Comparison of ENCODE assay signal across 8 cellular contexts in genomic region chrX:47562615-47563243, GRCh38. TPM values are rescaled to one million over a fixed set of nuclear protein-coding genes. Genes with fewer than 3 reads are reported as not detected.
A peak's percentile ranks its signal among the peaks of the same experiment; 100 is the strongest.
DNase-seq lines count a peak whose midpoint lies in the region; ATAC-seq and TF ChIP-seq lines count a peak whose summit lies in the region.

No MANE protein-coding gene starts in this region.

- TF ChIP-seq CTCF in OCI-LY7 (conservative IDR thresholded peaks at IDR 0.05; ENCODE audit: low read length) (peak; percentile 61), colonic mucosa (IDR thresholded peaks at IDR 0.05) (peak; percentile 14)

- peaks cover 43% of the 10 kb centered on the region for H3K36me3 ChIP-seq in OCI-LY7 (ENCODE audit: insufficient read depth, low read length)
- no peaks in the 10 kb centered on the region for H3K36me3 ChIP-seq in colonic mucosa

- peaks cover 15% of the 10 kb centered on the region; the same call in 1 of the 2 replicates for H3K79me2 ChIP-seq in OCI-LY7 (ENCODE audit: insufficient read depth, low read depth, low read length)

- no peak for ATAC-seq in activated naive CD4-positive, alpha-beta T cell treated with anti-CD3 and anti-CD28 coated beads, Interleukin-2, amount 50 U/mL, for 72 hours
- ATAC-seq in HG03039 (IDR thresholded peaks at IDR 0.05; ENCODE audit: unreplicated experiment), result no peak
- no peak for ATAC-seq in activated CD4-positive, CD25-positive, alpha-beta regulatory T cell treated with anti-CD3 and anti-CD28 coated beads, Interleukin-2, amount 50 U/mL, for 24 hours

- H3K27ac ChIP-seq in OCI-LY7 (ENCODE audit: low read depth, low read length, poor library complexity, severe bottlenecking) (no peak overlapping the region), colonic mucosa (no peak overlapping the region)

- POLR2A ChIA-PET in OCI-LY7 (lab: Charles Lee), result no interaction called here

- peak overlapping the region; percentile 36 for H3K27ac Mint-ChIP-seq in activated naive CD4-positive, alpha-beta T cell treated with anti-CD3 and anti-CD28 coated beads for 36 hours
- peak overlapping the region in 1 of 2 donors; percentile 99 for H3K27ac Mint-ChIP-seq in activated naive CD4-positive, alpha-beta T cell treated with anti-CD3 and anti-CD28 coated beads, Interleukin-2, amount 50 U/mL, for 72 hours

- DNase-seq in activated naive CD4-positive, alpha-beta T cell treated with anti-CD3 and anti-CD28 coated beads for 36 hours, result peak; percentile 52
- no peak for DNase-seq in activated naive CD4-positive, alpha-beta T cell treated with anti-CD3 and anti-CD28 coated beads, Interleukin-2, amount 50 U/mL, for 72 hours (ENCODE audit: low spot score in 2 of 2)
- peak; percentile 38 for DNase-seq in OCI-LY7 (ENCODE audit: low spot score)
- DNase-seq in colonic mucosa, result no peak
- DNase-seq in stimulated activated CD8-positive, alpha-beta memory T cell treated with anti-CD3 and anti-CD28 coated beads, Interleukin-4, amount 100 ng/mL, for 48 hours, result peak; percentile 54
- DNase-seq in HuH-7 (ENCODE audit: low spot score), result no peak

- intact Hi-C loops in activated naive CD4-positive, alpha-beta T cell treated with anti-CD3 and anti-CD28 coated beads for 36 hours (cut with micrococcal nuclease), result loop anchor here (5.0 kb wide), 1 partner anchor 460 kb away; no protein-coding TSS in a partner anchor
- intact Hi-C loops in OCI-LY7 (cut with micrococcal nuclease; ENCODE audit: unreplicated experiment), result loop anchor here (2.0 to 5.0 kb wide), 4 partner anchors 65 to 464 kb away; partner anchors contain the start of genes CFP and ELK1
- intact Hi-C loops in colonic mucosa (cut with DNase I), result no loop called here

- H2AFZ ChIP-seq in OCI-LY7 (ENCODE audit: low read length), result no peak overlapping the region

- H3K4me3 Mint-ChIP-seq in activated naive CD4-positive, alpha-beta T cell treated with anti-CD3 and anti-CD28 coated beads for 36 hours, result peak overlapping the region; percentile 62

- peak overlapping the region; percentile 92; the same call in 1 of the 2 replicates for H3K4me2 ChIP-seq in OCI-LY7 (ENCODE audit: low read length)

- H4K20me1 ChIP-seq in OCI-LY7 (ENCODE audit: insufficient read depth, low read length), result no peaks in the 10 kb centered on the region

- H3K27me3 ChIP-seq in colonic mucosa, result no peaks in the 10 kb centered on the region

- H3K4me1 Mint-ChIP-seq in activated naive CD4-positive, alpha-beta T cell treated with anti-CD3 and anti-CD28 coated beads for 36 hours (ENCODE audit: low read depth), result peaks cover 34% of the 10 kb centered on the region

- H3K27me3 Mint-ChIP-seq in activated naive CD4-positive, alpha-beta T cell treated with anti-CD3 and anti-CD28 coated beads for 36 hours (ENCODE audit: low read depth), result no peaks in the 10 kb centered on the region

- H3K4me1 ChIP-seq in OCI-LY7 (ENCODE audit: insufficient read depth, low read length, poor library complexity, severe bottlenecking), result peaks cover 22% of the 10 kb centered on the region
- H3K4me1 ChIP-seq in colonic mucosa, result no peaks in the 10 kb centered on the region

- H3K4me3 ChIP-seq in OCI-LY7 (ENCODE audit: low read depth, low read length, poor library complexity, severe bottlenecking) (no peak overlapping the region), colonic mucosa (no peak overlapping the region)

- CTCF ChIA-PET in activated naive CD4-positive, alpha-beta T cell treated with anti-CD3 and anti-CD28 coated beads for 36 hours (lab: Charles Lee), result interaction anchor here (1.7 kb wide), 1 partner anchor 66 kb away, joined by 3 read pairs; no protein-coding TSS in a partner anchor
- CTCF ChIA-PET in OCI-LY7 (lab: Charles Lee; ENCODE audit: unreplicated experiment), result no interaction called here

- no peaks in the 10 kb centered on the region for H3K9me2 ChIP-seq in OCI-LY7 (ENCODE audit: insufficient read depth, low read length)

- no peaks in the 10 kb centered on the region for H3K9me3 Mint-ChIP-seq in activated naive CD4-positive, alpha-beta T cell treated with anti-CD3 and anti-CD28 coated beads for 36 hours
- H3K9me3 Mint-ChIP-seq in activated naive CD4-positive, alpha-beta T cell treated with anti-CD3 and anti-CD28 coated beads, Interleukin-2, amount 50 U/mL, for 72 hours, result no peaks in the 10 kb centered on the region

- peaks cover 14% of the 10 kb centered on the region for H3K36me3 Mint-ChIP-seq in activated naive CD4-positive, alpha-beta T cell treated with anti-CD3 and anti-CD28 coated beads for 36 hours (ENCODE audit: low read depth)
- H3K36me3 Mint-ChIP-seq in activated naive CD4-positive, alpha-beta T cell treated with anti-CD3 and anti-CD28 coated beads, Interleukin-2, amount 50 U/mL, for 72 hours, result peaks cover 14 to 16% of the 10 kb centered on the region in 2 donors

- H3K9ac ChIP-seq in colonic mucosa (ENCODE audit: low read depth in 2 of 2, low read length in 2 of 2), result no peak overlapping the region

- BruUV-seq in OCI-LY7 (replicated peaks; lab: Mats Ljungman, UMichigan), result no TSS peak

- H3K9me3 ChIP-seq in OCI-LY7 (ENCODE audit: low read length) (no peaks in the 10 kb centered on the region), colonic mucosa (no peaks in the 10 kb centered on the region)

RNA-seq across cellular contexts. Expression of gene ARAF, which starts 1.7 kb away (rescaled TPM):
- 10 to 100 TPM; 65.9 to 71.5 TPM for total RNA-seq in activated naive CD4-positive, alpha-beta T cell treated with anti-CD3 and anti-CD28 coated beads for 36 hours
- 10 to 100 TPM; 75.5 to 83.9 TPM for total RNA-seq in activated naive CD4-positive, alpha-beta T cell treated with anti-CD3 and anti-CD28 coated beads, Interleukin-2, amount 50 U/mL, for 72 hours
- 13.2 and 28.9 TPM in 2 replicates for total RNA-seq in OCI-LY7 (2014; rRNA removed; shearing (Covaris generic))
- total RNA-seq in OCI-LY7 (2022) (52.4 and 58.2 TPM in 2 replicates), colonic mucosa (10 to 100 TPM; 94.8 to 95.2 TPM)

RNA-seq across cellular contexts. Expression of gene TIMP1, which starts 19.5 kb away (rescaled TPM):
- total RNA-seq in activated naive CD4-positive, alpha-beta T cell treated with anti-CD3 and anti-CD28 coated beads for 36 hours, result 1 to 10 TPM; 6.7 to 9.4 TPM
- total RNA-seq in activated naive CD4-positive, alpha-beta T cell treated with anti-CD3 and anti-CD28 coated beads, Interleukin-2, amount 50 U/mL, for 72 hours, result 10 to 100 TPM; 26.1 to 32.7 TPM
- total RNA-seq in OCI-LY7 (2014; rRNA removed; shearing (Covaris generic)), result not detected in 2 replicates
- 0.83 TPM in 1 of 2 replicates, not detected in the other for total RNA-seq in OCI-LY7 (2022)
- total RNA-seq in colonic mucosa, result 10 to 100 TPM; 84.1 to 93.0 TPM

RNA-seq across cellular contexts. Expression of gene SYN1, which starts 56.9 kb away (rescaled TPM):
- total RNA-seq in activated naive CD4-positive, alpha-beta T cell treated with anti-CD3 and anti-CD28 coated beads for 36 hours, result under 1 TPM; 0.12 to 0.36 TPM
- total RNA-seq in activated naive CD4-positive, alpha-beta T cell treated with anti-CD3 and anti-CD28 coated beads, Interleukin-2, amount 50 U/mL, for 72 hours, result 1 to 10 TPM in 1 of 2 donors, under 1 TPM in 1; 0.47 to 3.0 TPM
- total RNA-seq in OCI-LY7 (2014; rRNA removed; shearing (Covaris generic)), result not detected in 2 replicates
- total RNA-seq in OCI-LY7 (2022) (not detected in 2 replicates), colonic mucosa (1 to 10 TPM in 1 of 2 donors, under 1 TPM in 1; 0.96 to 1.5 TPM)

Comparison
In these comparisons a context has a peak if more than half of its experiments do, and no peak if none do; other contexts are left out.
1. DNase-seq: peak in activated naive CD4-positive, alpha-beta T cell treated with anti-CD3 and anti-CD28 coated beads for 36 hours (single experiment), OCI-LY7 (single experiment) and stimulated activated CD8-positive, alpha-beta memory T cell treated with anti-CD3 and anti-CD28 coated beads, Interleukin-4, amount 100 ng/mL, for 48 hours (single experiment); none in activated naive CD4-positive, alpha-beta T cell treated with anti-CD3 and anti-CD28 coated beads, Interleukin-2, amount 50 U/mL, for 72 hours (0 of 2), colonic mucosa (single experiment) and HuH-7 (single experiment).
2. RNA of gene TIMP1, which starts 19.5 kb away (total RNA-seq): 84.1 to 93.0 TPM in colonic mucosa, 26.1 to 32.7 TPM in activated naive CD4-positive, alpha-beta T cell treated with anti-CD3 and anti-CD28 coated beads, Interleukin-2, amount 50 U/mL, for 72 hours and 6.7 to 9.4 TPM in activated naive CD4-positive, alpha-beta T cell treated with anti-CD3 and anti-CD28 coated beads for 36 hours; 0.83 TPM in OCI-LY7; every median in the first group is over 4 times any median in the second.